ENCODE assay signal across 2 cellular contexts in genomic region chr1:31795801-31796621, GRCh38.
TF ChIP-seq lines count a peak whose summit lies in the region.

No MANE protein-coding gene starts in this region.

TF ChIP-seq in HepG2, 621 proteins besides CTCF, POLR2A, EP300 and RAD21 (continues in another document):
- TF ChIP-seq MXD1 (CRISPR knock-in tag; IDR thresholded peaks at IDR 0.05) (no peak), TBX2 (CRISPR knock-in tag; IDR thresholded peaks at IDR 0.05; ENCODE audit: borderline replicate concordance) (no peak), YEATS4 (CRISPR knock-in tag; IDR thresholded peaks at IDR 0.05; ENCODE audit: borderline replicate concordance) (no peak), PCBP1 (IDR thresholded peaks at IDR 0.05; ENCODE audit: borderline replicate concordance, low read depth, low read length) (no peak), HNRNPLL (IDR thresholded peaks at IDR 0.05; ENCODE audit: low read depth, low read length, poor library complexity, severe bottlenecking) (no peak), HOMEZ (CRISPR knock-in tag; IDR thresholded peaks at IDR 0.05; ENCODE audit: low read depth) (no peak), MNT (IDR thresholded peaks at IDR 0.05) (no peak), GZF1 (CRISPR knock-in tag; IDR thresholded peaks at IDR 0.05) (no peak), ZBED4 (CRISPR knock-in tag; IDR thresholded peaks at IDR 0.05; ENCODE audit: borderline replicate concordance) (no peak), IRF1 (CRISPR knock-in tag; IDR thresholded peaks at IDR 0.05; ENCODE audit: low read depth) (no peak), ZNF264 (CRISPR knock-in tag; IDR thresholded peaks at IDR 0.05) (no peak), ZNF235 (CRISPR knock-in tag; IDR thresholded peaks at IDR 0.05; ENCODE audit: borderline replicate concordance) (no peak), ZNF20 (CRISPR knock-in tag; IDR thresholded peaks at IDR 0.05) (no peak), SAP130 (CRISPR knock-in tag; IDR thresholded peaks at IDR 0.05; ENCODE audit: low read depth) (no peak), ZKSCAN1 (IDR thresholded peaks at IDR 0.05; ENCODE audit: low read length) (no peak), CCAR2 (optimal IDR thresholded peaks at IDR 0.05; ENCODE audit: low read depth, low read length) (no peak)

TF ChIP-seq in GM23338, 12 proteins besides CTCF, POLR2A, EP300 and RAD21:
- TF ChIP-seq ZNF331 (CRISPR knock-in tag; IDR thresholded peaks at IDR 0.05; ENCODE audit: low read depth) (no peak), ZNF114 (CRISPR knock-in tag; IDR thresholded peaks at IDR 0.05) (no peak), STAT1 (IDR thresholded peaks at IDR 0.05; ENCODE audit: unreplicated experiment) (no peak), EZH2phosphoT487 (IDR thresholded peaks at IDR 0.05; ENCODE audit: unreplicated experiment) (no peak), NANOG (IDR thresholded peaks at IDR 0.05; ENCODE audit: borderline replicate concordance) (no peak), ZNF462 (CRISPR knock-in tag; IDR thresholded peaks at IDR 0.05) (no peak), REST (IDR thresholded peaks at IDR 0.05; ENCODE audit: unreplicated experiment) (no peak), ETS1 (IDR thresholded peaks at IDR 0.05) (no peak), CREB1 (CRISPR knock-in tag; IDR thresholded peaks at IDR 0.05; ENCODE audit: low read depth) (no peak), EZH2 (IDR thresholded peaks at IDR 0.05; ENCODE audit: low read depth, unreplicated experiment) (no peak), POLR2AphosphoS5 (IDR thresholded peaks at IDR 0.05; ENCODE audit: low read depth) (no peak), JUNB (IDR thresholded peaks at IDR 0.05; ENCODE audit: unreplicated experiment) (no peak)
TF ChIP-seq in GM23338: peak in this region for 0.
